ENCODE assay signal across 1 cellular context in the genomic region with DNA sequence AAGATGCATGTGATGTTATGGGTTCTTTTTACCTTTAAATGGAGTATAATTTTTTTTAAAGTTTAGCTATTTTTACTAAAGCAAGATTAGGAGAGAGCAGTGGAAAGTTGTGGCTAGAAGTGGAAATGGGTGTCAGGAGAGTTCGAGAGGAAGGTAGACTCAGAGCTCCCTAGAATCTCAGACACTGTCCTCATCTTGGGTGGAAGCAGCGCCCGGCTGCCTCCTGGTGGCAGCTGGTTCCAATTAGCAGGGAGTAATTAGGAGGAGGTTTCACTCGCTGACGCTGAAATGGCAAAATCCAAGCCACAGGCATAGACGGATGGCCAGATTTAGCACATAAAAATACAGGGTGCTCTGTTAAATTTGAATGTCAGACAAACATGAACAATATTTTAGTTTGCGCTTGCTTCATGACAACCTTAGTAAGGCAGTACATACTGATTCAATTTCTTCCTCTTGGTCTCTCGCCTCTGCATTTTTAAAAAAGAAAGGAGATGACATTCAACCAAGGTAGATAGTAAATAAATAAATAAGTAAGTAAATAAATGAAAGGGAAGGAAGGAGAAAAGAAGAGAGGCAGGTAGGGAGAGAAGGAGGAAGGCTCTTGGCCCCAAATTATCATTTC.
TF ChIP-seq lines count a peak whose summit lies in the region.

No MANE protein-coding gene starts in this region.

TF ChIP-seq in GM23338, 12 proteins besides CTCF, POLR2A, EP300 and RAD21 (continued from another document):
- TF ChIP-seq, protein P1, sequence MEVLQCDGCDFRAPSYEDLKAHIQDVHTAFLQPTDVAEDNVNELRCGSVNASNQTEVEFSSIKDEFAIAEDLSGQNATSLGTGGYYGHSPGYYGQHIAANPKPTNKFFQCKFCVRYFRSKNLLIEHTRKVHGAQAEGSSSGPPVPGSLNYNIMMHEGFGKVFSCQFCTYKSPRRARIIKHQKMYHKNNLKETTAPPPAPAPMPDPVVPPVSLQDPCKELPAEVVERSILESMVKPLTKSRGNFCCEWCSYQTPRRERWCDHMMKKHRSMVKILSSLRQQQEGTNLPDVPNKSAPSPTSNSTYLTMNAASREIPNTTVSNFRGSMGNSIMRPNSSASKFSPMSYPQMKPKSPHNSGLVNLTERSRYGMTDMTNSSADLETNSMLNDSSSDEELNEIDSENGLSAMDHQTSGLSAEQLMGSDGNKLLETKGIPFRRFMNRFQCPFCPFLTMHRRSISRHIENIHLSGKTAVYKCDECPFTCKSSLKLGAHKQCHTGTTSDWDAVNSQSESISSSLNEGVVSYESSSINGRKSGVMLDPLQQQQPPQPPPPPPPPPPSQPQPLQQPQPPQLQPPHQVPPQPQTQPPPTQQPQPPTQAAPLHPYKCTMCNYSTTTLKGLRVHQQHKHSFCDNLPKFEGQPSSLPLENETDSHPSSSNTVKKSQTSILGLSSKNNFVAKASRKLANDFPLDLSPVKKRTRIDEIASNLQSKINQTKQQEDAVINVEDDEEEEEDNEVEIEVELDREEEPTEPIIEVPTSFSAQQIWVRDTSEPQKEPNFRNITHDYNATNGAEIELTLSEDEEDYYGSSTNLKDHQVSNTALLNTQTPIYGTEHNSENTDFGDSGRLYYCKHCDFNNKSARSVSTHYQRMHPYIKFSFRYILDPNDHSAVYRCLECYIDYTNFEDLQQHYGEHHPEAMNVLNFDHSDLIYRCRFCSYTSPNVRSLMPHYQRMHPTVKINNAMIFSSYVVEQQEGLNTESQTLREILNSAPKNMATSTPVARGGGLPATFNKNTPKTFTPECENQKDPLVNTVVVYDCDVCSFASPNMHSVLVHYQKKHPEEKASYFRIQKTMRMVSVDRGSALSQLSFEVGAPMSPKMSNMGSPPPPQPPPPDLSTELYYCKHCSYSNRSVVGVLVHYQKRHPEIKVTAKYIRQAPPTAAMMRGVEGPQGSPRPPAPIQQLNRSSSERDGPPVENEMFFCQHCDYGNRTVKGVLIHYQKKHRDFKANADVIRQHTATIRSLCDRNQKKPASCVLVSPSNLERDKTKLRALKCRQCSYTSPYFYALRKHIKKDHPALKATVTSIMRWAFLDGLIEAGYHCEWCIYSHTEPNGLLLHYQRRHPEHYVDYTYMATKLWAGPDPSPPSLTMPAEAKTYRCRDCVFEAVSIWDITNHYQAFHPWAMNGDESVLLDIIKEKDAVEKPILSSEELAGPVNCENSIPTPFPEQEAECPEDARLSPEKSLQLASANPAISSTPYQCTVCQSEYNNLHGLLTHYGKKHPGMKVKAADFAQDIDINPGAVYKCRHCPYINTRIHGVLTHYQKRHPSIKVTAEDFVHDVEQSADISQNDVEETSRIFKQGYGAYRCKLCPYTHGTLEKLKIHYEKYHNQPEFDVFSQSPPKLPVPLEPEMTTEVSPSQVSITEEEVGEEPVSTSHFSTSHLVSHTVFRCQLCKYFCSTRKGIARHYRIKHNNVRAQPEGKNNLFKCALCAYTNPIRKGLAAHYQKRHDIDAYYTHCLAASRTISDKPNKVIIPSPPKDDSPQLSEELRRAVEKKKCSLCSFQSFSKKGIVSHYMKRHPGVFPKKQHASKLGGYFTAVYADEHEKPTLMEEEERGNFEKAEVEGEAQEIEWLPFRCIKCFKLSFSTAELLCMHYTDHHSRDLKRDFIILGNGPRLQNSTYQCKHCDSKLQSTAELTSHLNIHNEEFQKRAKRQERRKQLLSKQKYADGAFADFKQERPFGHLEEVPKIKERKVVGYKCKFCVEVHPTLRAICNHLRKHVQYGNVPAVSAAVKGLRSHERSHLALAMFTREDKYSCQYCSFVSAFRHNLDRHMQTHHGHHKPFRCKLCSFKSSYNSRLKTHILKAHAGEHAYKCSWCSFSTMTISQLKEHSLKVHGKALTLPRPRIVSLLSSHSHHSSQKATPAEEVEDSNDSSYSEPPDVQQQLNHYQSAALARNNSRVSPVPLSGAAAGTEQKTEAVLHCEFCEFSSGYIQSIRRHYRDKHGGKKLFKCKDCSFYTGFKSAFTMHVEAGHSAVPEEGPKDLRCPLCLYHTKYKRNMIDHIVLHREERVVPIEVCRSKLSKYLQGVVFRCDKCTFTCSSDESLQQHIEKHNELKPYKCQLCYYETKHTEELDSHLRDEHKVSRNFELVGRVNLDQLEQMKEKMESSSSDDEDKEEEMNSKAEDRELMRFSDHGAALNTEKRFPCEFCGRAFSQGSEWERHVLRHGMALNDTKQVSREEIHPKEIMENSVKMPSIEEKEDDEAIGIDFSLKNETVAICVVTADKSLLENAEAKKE (CRISPR knock-in tag; IDR thresholded peaks at IDR 0.05): no peak
- TF ChIP-seq POLR2AphosphoS5 (IDR thresholded peaks at IDR 0.05; ENCODE audit: low read depth) (no peak), CREB1 (CRISPR knock-in tag; IDR thresholded peaks at IDR 0.05; ENCODE audit: low read depth) (no peak), JUNB (IDR thresholded peaks at IDR 0.05; ENCODE audit: unreplicated experiment) (no peak), EZH2phosphoT487 (IDR thresholded peaks at IDR 0.05; ENCODE audit: unreplicated experiment) (no peak), STAT1 (IDR thresholded peaks at IDR 0.05; ENCODE audit: unreplicated experiment) (no peak)
- TF ChIP-seq, protein P2, sequence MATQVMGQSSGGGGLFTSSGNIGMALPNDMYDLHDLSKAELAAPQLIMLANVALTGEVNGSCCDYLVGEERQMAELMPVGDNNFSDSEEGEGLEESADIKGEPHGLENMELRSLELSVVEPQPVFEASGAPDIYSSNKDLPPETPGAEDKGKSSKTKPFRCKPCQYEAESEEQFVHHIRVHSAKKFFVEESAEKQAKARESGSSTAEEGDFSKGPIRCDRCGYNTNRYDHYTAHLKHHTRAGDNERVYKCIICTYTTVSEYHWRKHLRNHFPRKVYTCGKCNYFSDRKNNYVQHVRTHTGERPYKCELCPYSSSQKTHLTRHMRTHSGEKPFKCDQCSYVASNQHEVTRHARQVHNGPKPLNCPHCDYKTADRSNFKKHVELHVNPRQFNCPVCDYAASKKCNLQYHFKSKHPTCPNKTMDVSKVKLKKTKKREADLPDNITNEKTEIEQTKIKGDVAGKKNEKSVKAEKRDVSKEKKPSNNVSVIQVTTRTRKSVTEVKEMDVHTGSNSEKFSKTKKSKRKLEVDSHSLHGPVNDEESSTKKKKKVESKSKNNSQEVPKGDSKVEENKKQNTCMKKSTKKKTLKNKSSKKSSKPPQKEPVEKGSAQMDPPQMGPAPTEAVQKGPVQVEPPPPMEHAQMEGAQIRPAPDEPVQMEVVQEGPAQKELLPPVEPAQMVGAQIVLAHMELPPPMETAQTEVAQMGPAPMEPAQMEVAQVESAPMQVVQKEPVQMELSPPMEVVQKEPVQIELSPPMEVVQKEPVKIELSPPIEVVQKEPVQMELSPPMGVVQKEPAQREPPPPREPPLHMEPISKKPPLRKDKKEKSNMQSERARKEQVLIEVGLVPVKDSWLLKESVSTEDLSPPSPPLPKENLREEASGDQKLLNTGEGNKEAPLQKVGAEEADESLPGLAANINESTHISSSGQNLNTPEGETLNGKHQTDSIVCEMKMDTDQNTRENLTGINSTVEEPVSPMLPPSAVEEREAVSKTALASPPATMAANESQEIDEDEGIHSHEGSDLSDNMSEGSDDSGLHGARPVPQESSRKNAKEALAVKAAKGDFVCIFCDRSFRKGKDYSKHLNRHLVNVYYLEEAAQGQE (IDR thresholded peaks at IDR 0.05; ENCODE audit: unreplicated experiment): no peak
- TF ChIP-seq, protein P3, sequence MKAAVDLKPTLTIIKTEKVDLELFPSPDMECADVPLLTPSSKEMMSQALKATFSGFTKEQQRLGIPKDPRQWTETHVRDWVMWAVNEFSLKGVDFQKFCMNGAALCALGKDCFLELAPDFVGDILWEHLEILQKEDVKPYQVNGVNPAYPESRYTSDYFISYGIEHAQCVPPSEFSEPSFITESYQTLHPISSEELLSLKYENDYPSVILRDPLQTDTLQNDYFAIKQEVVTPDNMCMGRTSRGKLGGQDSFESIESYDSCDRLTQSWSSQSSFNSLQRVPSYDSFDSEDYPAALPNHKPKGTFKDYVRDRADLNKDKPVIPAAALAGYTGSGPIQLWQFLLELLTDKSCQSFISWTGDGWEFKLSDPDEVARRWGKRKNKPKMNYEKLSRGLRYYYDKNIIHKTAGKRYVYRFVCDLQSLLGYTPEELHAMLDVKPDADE (IDR thresholded peaks at IDR 0.05): no peak
